In genomic region chr9:4510546-4511322, GRCh38 we compare ENCODE assay signal across 1 cellular context.
TF ChIP-seq lines count a peak whose summit lies in the region.

No MANE protein-coding gene starts in this region.

TF ChIP-seq in endothelial cell of umbilical vein, 7 proteins besides CTCF, POLR2A, EP300 and RAD21:
- no peak for TF ChIP-seq POLR2AphosphoS5 (IDR thresholded peaks at IDR 0.05; ENCODE audit: insufficient read depth, low read depth, low read length)
- TF ChIP-seq JUN (IDR thresholded peaks at IDR 0.05; ENCODE audit: borderline replicate concordance, insufficient read depth, insufficient read length, low read depth): no peak
- TF ChIP-seq FOS (IDR thresholded peaks at IDR 0.05; ENCODE audit: borderline replicate concordance, insufficient read depth, low read length): no peak
- no peak for TF ChIP-seq GATA2 (IDR thresholded peaks at IDR 0.05; ENCODE audit: insufficient read depth, insufficient read length, low read depth, low read length)
- TF ChIP-seq MYC (IDR thresholded peaks at IDR 0.05; ENCODE audit: low read depth, low read length): no peak
- TF ChIP-seq EZH2 (IDR thresholded peaks at IDR 0.05; ENCODE audit: borderline replicate concordance, low read depth, low read length, severe bottlenecking): no peak
- no peak for TF ChIP-seq MAX (IDR thresholded peaks at IDR 0.05; ENCODE audit: insufficient read depth, insufficient read length)
